Comparison of ENCODE assay signal across 3 cellular contexts in genomic region chr6:104973404-104973803, GRCh38.
A peak's percentile ranks its signal among the peaks of the same experiment; 100 is the strongest.
TF ChIP-seq lines count a peak whose summit lies in the region.

No MANE protein-coding gene starts in this region.

TF ChIP-seq in SK-N-SH, 30 proteins besides CTCF, POLR2A, EP300 and RAD21:
- TF ChIP-seq USF2 (IDR thresholded peaks at IDR 0.05; ENCODE audit: borderline replicate concordance, low read depth, low read length): no peak
- TF ChIP-seq POLR2AphosphoS5 (IDR thresholded peaks at IDR 0.05; ENCODE audit: low read depth, low read length): no peak
- TF ChIP-seq TEAD4 (IDR thresholded peaks at IDR 0.05; ENCODE audit: borderline replicate concordance, insufficient read depth): no peak
- TF ChIP-seq FOXJ3 (CRISPR knock-in tag; IDR thresholded peaks at IDR 0.05): no peak
- no peak for TF ChIP-seq NRF1 (IDR thresholded peaks at IDR 0.05; ENCODE audit: low read depth, low read length)
- no peak for TF ChIP-seq RXRA (IDR thresholded peaks at IDR 0.05; ENCODE audit: borderline replicate concordance, low read depth)

TF ChIP-seq in SK-N-SH treated with all-trans-retinoic acid at 6 μM for 48 hours, 23 proteins besides CTCF, POLR2A, EP300 and RAD21 (continued from another document):
- no peak for TF ChIP-seq CREB5 (CRISPR knock-in tag; IDR thresholded peaks at IDR 0.05; ENCODE audit: low read depth)
- TF ChIP-seq ZNF565 (CRISPR knock-in tag; conservative IDR thresholded peaks at IDR 0.05; ENCODE audit: low read depth): no peak
- TF ChIP-seq ZNF70 (CRISPR knock-in tag; IDR thresholded peaks at IDR 0.05): no peak
- no peak for TF ChIP-seq ZFP30 (CRISPR knock-in tag; IDR thresholded peaks at IDR 0.05)
- TF ChIP-seq ZC3H10 (CRISPR knock-in tag; IDR thresholded peaks at IDR 0.05): no peak
- no peak for TF ChIP-seq PPARA (CRISPR knock-in tag; IDR thresholded peaks at IDR 0.05; ENCODE audit: borderline replicate concordance)
- TF ChIP-seq ARNTL (CRISPR knock-in tag; IDR thresholded peaks at IDR 0.05; ENCODE audit: borderline replicate concordance, low read depth): no peak
- no peak for TF ChIP-seq TOX (CRISPR knock-in tag; IDR thresholded peaks at IDR 0.05; ENCODE audit: borderline replicate concordance)
- TF ChIP-seq CSDC2 (CRISPR knock-in tag; IDR thresholded peaks at IDR 0.05): no peak
TF ChIP-seq in SK-N-SH treated with all-trans-retinoic acid at 6 μM for 48 hours: peak in this region for 0.

TF ChIP-seq in K562, 482 proteins besides CTCF, POLR2A, EP300 and RAD21 (continued from another document and continues in another):
- no peak for TF ChIP-seq MTA3 (IDR thresholded peaks at IDR 0.05; ENCODE audit: borderline replicate concordance)
- TF ChIP-seq LCOR (CRISPR knock-in tag; IDR thresholded peaks at IDR 0.05): no peak
- TF ChIP-seq ZBTB17 (CRISPR knock-in tag; IDR thresholded peaks at IDR 0.05): no peak
- no peak for TF ChIP-seq L3MBTL2 (IDR thresholded peaks at IDR 0.05)
- peak; percentile 46 for TF ChIP-seq TCF3 (CRISPR knock-in tag; IDR thresholded peaks at IDR 0.05)
- TF ChIP-seq NFIX (CRISPR knock-in tag; IDR thresholded peaks at IDR 0.05; ENCODE audit: low read depth): no peak
- TF ChIP-seq HNRNPLL (IDR thresholded peaks at IDR 0.05; ENCODE audit: low read depth, low read length, poor library complexity, severe bottlenecking): no peak
- no peak for TF ChIP-seq ZNF512 (tag; IDR thresholded peaks at IDR 0.05)
- TF ChIP-seq CXXC5 (CRISPR knock-in tag; IDR thresholded peaks at IDR 0.05): no peak
- TF ChIP-seq RHOXF2B (CRISPR knock-in tag; conservative IDR thresholded peaks at IDR 0.05): no peak
- TF ChIP-seq TAL1 (IDR thresholded peaks at IDR 0.05): peak; percentile 26; the same call in 1 of the 2 replicates
- TF ChIP-seq MLLT1 (IDR thresholded peaks at IDR 0.05): no peak
- TF ChIP-seq PBX2 (CRISPR knock-in tag; IDR thresholded peaks at IDR 0.05; ENCODE audit: low read depth): no peak
- peak; percentile 71 for TF ChIP-seq PBX2 (tag; conservative IDR thresholded peaks at IDR 0.05; ENCODE audit: low read depth)
- TF ChIP-seq ZKSCAN1 (IDR thresholded peaks at IDR 0.05; ENCODE audit: low read depth, low read length): no peak
- no peak for TF ChIP-seq CUX1 (CRISPR knock-in tag; IDR thresholded peaks at IDR 0.05)
- peak; percentile 63 for TF ChIP-seq ARID1B (IDR thresholded peaks at IDR 0.05)
- peak; percentile 63 for TF ChIP-seq MAFG (tag; conservative IDR thresholded peaks at IDR 0.05)
- TF ChIP-seq ZC3H4 (CRISPR knock-in tag; IDR thresholded peaks at IDR 0.05; ENCODE audit: borderline replicate concordance): no peak
- no peak for TF ChIP-seq NCOA4 (IDR thresholded peaks at IDR 0.05; ENCODE audit: partially characterized antibody)
- TF ChIP-seq TEAD4 (IDR thresholded peaks at IDR 0.05; ENCODE audit: low read length): peak; percentile 45; the same call in 1 of the 2 replicates
- no peak for TF ChIP-seq TEAD4 (CRISPR knock-in tag; IDR thresholded peaks at IDR 0.05; ENCODE audit: borderline replicate concordance)
- no peak for TF ChIP-seq PHB (CRISPR knock-in tag; IDR thresholded peaks at IDR 0.05)
- TF ChIP-seq XRCC4 (IDR thresholded peaks at IDR 0.05; ENCODE audit: extremely low read depth, insufficient read depth, insufficient read length): no peak
- TF ChIP-seq SMAD3 (CRISPR knock-in tag; conservative IDR thresholded peaks at IDR 0.05): no peak
- TF ChIP-seq ZNF274 (IDR thresholded peaks at IDR 0.05; ENCODE audit: borderline replicate concordance, low read depth, low read length): no peak
- TF ChIP-seq SMARCC2 (IDR thresholded peaks at IDR 0.05; ENCODE audit: low read depth): no peak
- no peak for TF ChIP-seq PCBP1 (IDR thresholded peaks at IDR 0.05; ENCODE audit: low read depth, low read length, poor library complexity, severe bottlenecking)
- no peak for TF ChIP-seq ZNF740 (CRISPR knock-in tag; IDR thresholded peaks at IDR 0.05)
- no peak for TF ChIP-seq ZNF740 (tag; IDR thresholded peaks at IDR 0.05)
- no peak for TF ChIP-seq KLF16 (IDR thresholded peaks at IDR 0.05)
- peak; percentile 47 for TF ChIP-seq PKNOX1 (IDR thresholded peaks at IDR 0.05)
- no peak for TF ChIP-seq ZNF280A (IDR thresholded peaks at IDR 0.05; ENCODE audit: low read depth, partially characterized antibody)
- TF ChIP-seq CBFA2T3 (IDR thresholded peaks at IDR 0.05): peak; percentile 53; the same call in 1 of the 2 replicates
- no peak for TF ChIP-seq NFE2L1 (tag; IDR thresholded peaks at IDR 0.05; ENCODE audit: borderline replicate concordance, low read depth)
- TF ChIP-seq LEF1 (IDR thresholded peaks at IDR 0.05): peak; percentile 65
- TF ChIP-seq ZNF263 (CRISPR knock-in tag; IDR thresholded peaks at IDR 0.05; ENCODE audit: borderline replicate concordance): no peak
- no peak for TF ChIP-seq ZNF707 (CRISPR knock-in tag; conservative IDR thresholded peaks at IDR 0.05)
- peak; percentile 89 for TF ChIP-seq ZNF316 (IDR thresholded peaks at IDR 0.05)
- TF ChIP-seq ZNF217 (CRISPR knock-in tag; IDR thresholded peaks at IDR 0.05): no peak
- peak in 1 of 2 experiments; percentile 50; a peak in 1 of 4 replicates for TF ChIP-seq MAZ (CRISPR knock-in tag; conservative IDR thresholded peaks at IDR 0.05 in 1 of 2, IDR thresholded peaks at IDR 0.05 in 1 of 2)
- no peak for TF ChIP-seq ZNF785 (CRISPR knock-in tag; IDR thresholded peaks at IDR 0.05)
- no peak for TF ChIP-seq ZNF717 (CRISPR knock-in tag; IDR thresholded peaks at IDR 0.05)
- TF ChIP-seq RFX5 (IDR thresholded peaks at IDR 0.05; ENCODE audit: low read depth, low read length): no peak
- 0 out of 2 replicates have a peak, but pooled peaks have one; percentile 26 for TF ChIP-seq ETV1 (tag; conservative IDR thresholded peaks at IDR 0.05; ENCODE audit: low read depth)
- no peak for TF ChIP-seq ZNF253 (CRISPR knock-in tag; conservative IDR thresholded peaks at IDR 0.05)
- TF ChIP-seq VEZF1 (CRISPR knock-in tag; IDR thresholded peaks at IDR 0.05): peak; percentile 26; the same call in 1 of the 2 replicates
- TF ChIP-seq TFAM (CRISPR knock-in tag; conservative IDR thresholded peaks at IDR 0.05): no peak
- TF ChIP-seq C11orf30 (IDR thresholded peaks at IDR 0.05; ENCODE audit: low read depth): peak; percentile 80
